Comparison of ENCODE assay signal across 14 cellular contexts in genomic region chr5:9348296-9348996, GRCh38.
DNase-seq lines count a peak whose midpoint lies in the region; ATAC-seq, FAIRE-seq and TF ChIP-seq lines count a peak whose summit lies in the region.
"Had no signal": no experiment of that assay in that cellular context is flagged by ENCODE, and none has a peak within 500 bp of the region (broad histone marks: within the 10 kb centered on the region; RNA-seq: fewer than 3 reads in every experiment).

No MANE protein-coding gene starts in this region.

- H3K4me1 ChIP-seq in right lobe of liver (peaks cover 0 to 7% (median 0%) of the 10 kb centered on the region in 4 donors), HepG2 (ENCODE audit: insufficient read depth, low read length) (no peaks in the 10 kb centered on the region), keratinocyte (ENCODE audit: control insufficient read depth, extremely low read depth, insufficient read depth, low read length) (peaks cover 30% of the 10 kb centered on the region), psoas muscle (no peaks in the 10 kb centered on the region), tibial nerve (peaks cover 0 to 20% (median 8%) of the 10 kb centered on the region in 4 donors)

- CTCF ChIA-PET in HepG2 (lab: Yijun Ruan, JAX; ENCODE audit: low intra/inter-chr PET ratio, low total read pairs), result no interaction called here

- ATAC-seq in right lobe of liver, result peak in 3 of 4 donors; percentile 30 to 80 (median 40)
- ATAC-seq in HepG2, result no peak
- ATAC-seq in psoas muscle, result no peak
- ATAC-seq in GM19463 (IDR thresholded peaks at IDR 0.05; ENCODE audit: unreplicated experiment), result no peak

- H3K27ac ChIP-seq in right lobe of liver (no peak overlapping the region), HepG2 (ENCODE audit: extremely low read length, insufficient read depth, low read length) (no peak overlapping the region), keratinocyte (ENCODE audit: control insufficient read depth, insufficient read depth, low read length) (peak overlapping the region; percentile 47), psoas muscle (no peak overlapping the region), tibial nerve (no peak overlapping the region)
- H3K27ac ChIP-seq: suprapubic skin had no signal

- DNase-seq in right lobe of liver (no peak), HepG2 (ENCODE audit: low spot score) (no peak), astrocyte of the spinal cord (ENCODE audit: low read depth, low spot score) (peak; percentile 70), keratinocyte (ENCODE audit: low read depth, low spot score) (peak; percentile 45), NCI-H1694 treated with DMSO at 0.1 percent for 48 hours (lab: John Stamatoyannopoulos, UW) (no peak), psoas muscle (no peak), tibial nerve (ENCODE audit: low spot score in 2 of 2) (no peak)
- DNase-seq: ACHN; activated CD4-positive, alpha-beta T cell treated with anti-CD3 and anti-CD28 coated beads, Interleukin-2, amount 50 U/mL, for 48 hours; head of caudate nucleus; NCI-H1930 had no signal

- no peaks in the 10 kb centered on the region for H4K20me1 ChIP-seq in HepG2 (ENCODE audit: insufficient read depth, low read length)
- no peaks in the 10 kb centered on the region for H4K20me1 ChIP-seq in keratinocyte (ENCODE audit: control insufficient read depth, extremely low read depth, insufficient read depth, low read length)

- no TSS peak for BruUV-seq in HepG2 (replicated peaks; lab: Mats Ljungman, UMichigan)

- H3K4me3 ChIP-seq in right lobe of liver (no peak overlapping the region), HepG2 (replicated peaks in 1 of 3; ENCODE audit: insufficient read depth in 1 of 3, low read depth in 2 of 3, low read length in 3 of 3) (no peak overlapping the region), astrocyte of the spinal cord (ENCODE audit: low read depth, low read length) (no peak overlapping the region), keratinocyte (ENCODE audit: control insufficient read depth in 2 of 3, extremely low read depth in 1 of 3, insufficient read depth in 2 of 3, low read depth in 1 of 3, low read length in 3 of 3) (peak overlapping the region in 2 of 3 experiments; percentile 2 to 10), psoas muscle (no peak overlapping the region), tibial nerve (no peak overlapping the region)
- H3K4me3 ChIP-seq: coronary artery, suprapubic skin had no signal

- no peak for TF ChIP-seq CTCF in right lobe of liver (IDR thresholded peaks at IDR 0.05)
- TF ChIP-seq CTCF in HepG2 (CRISPR knock-in tag; IDR thresholded peaks at IDR 0.05), result no peak
- no peak for TF ChIP-seq CTCF in astrocyte of the spinal cord (IDR thresholded peaks at IDR 0.05; ENCODE audit: low read depth, low read length)
- no peak for TF ChIP-seq CTCF in keratinocyte (optimal IDR thresholded peaks at IDR 0.05 in 1 of 3, IDR thresholded peaks at IDR 0.05 in 1 of 3, conservative IDR thresholded peaks at IDR 0.05 in 1 of 3; ENCODE audit: extremely low read depth in 1 of 3, insufficient read depth in 2 of 3, low read length in 3 of 3)
- TF ChIP-seq CTCF in psoas muscle (IDR thresholded peaks at IDR 0.05), result no peak
- no peak for TF ChIP-seq CTCF in tibial nerve (IDR thresholded peaks at IDR 0.05)

- H3K9ac ChIP-seq in HepG2 (ENCODE audit: insufficient read depth, low read depth, low read length) (no peak overlapping the region), keratinocyte (ENCODE audit: control insufficient read depth, extremely low read depth, insufficient read depth, low read length) (no peak overlapping the region)

- H3K79me2 ChIP-seq in HepG2 (ENCODE audit: insufficient read depth, low read length) (no peaks in the 10 kb centered on the region), keratinocyte (ENCODE audit: control insufficient read depth, insufficient read depth, low read length) (no peaks in the 10 kb centered on the region)

- H2AFZ ChIP-seq in HepG2 (ENCODE audit: low read length) (no peak overlapping the region), keratinocyte (ENCODE audit: control insufficient read depth, low read length) (peak overlapping the region; percentile 43)

- FAIRE-seq in HepG2 (lab: Jason Lieb, UNC) (no peak), keratinocyte (lab: Jason Lieb, UNC) (peak; percentile 77)

- no peak for TF ChIP-seq RAD21 in HepG2 (CRISPR knock-in tag; IDR thresholded peaks at IDR 0.05)

- in situ Hi-C loops in HepG2 (cut with HindIII; ENCODE audit: extremely low pct_ligation_motif_present, low pct_unique_long_range_greater_than_20kb), result no loop called here
- in situ Hi-C loops in astrocyte of the spinal cord (cut with HindIII; ENCODE audit: low sequenced_read_pairs), result no loop called here

- intact Hi-C loops in right lobe of liver (cut with DNase I) (no loop called here), HepG2 (cut with micrococcal nuclease; ENCODE audit: unreplicated experiment) (no loop called here), psoas muscle (cut with DNase I) (no loop called here)

- H3K27me3 ChIP-seq in right lobe of liver, result no peaks in the 10 kb centered on the region
- no peaks in the 10 kb centered on the region for H3K27me3 ChIP-seq in HepG2 (ENCODE audit: control insufficient read depth in 1 of 2, insufficient read depth in 2 of 2, low read length in 2 of 2)
- H3K27me3 ChIP-seq in keratinocyte (ENCODE audit: control insufficient read depth, extremely low read depth, insufficient read depth, low read length), result no peaks in the 10 kb centered on the region
- no peaks in the 10 kb centered on the region for H3K27me3 ChIP-seq in psoas muscle (ENCODE audit: insufficient read depth in 3 of 3, low read length in 2 of 3)
- H3K27me3 ChIP-seq in tibial nerve, result no peaks in the 10 kb centered on the region
- H3K27me3 ChIP-seq: suprapubic skin had no signal

- POLR2A ChIA-PET in HepG2 (lab: Yijun Ruan, JAX), result no interaction called here

- no peak overlapping the region for H3K4me2 ChIP-seq in HepG2 (ENCODE audit: low read depth, low read length)
- H3K4me2 ChIP-seq in keratinocyte (ENCODE audit: control insufficient read depth, extremely low read depth, insufficient read depth, low read depth, low read length), result peak overlapping the region; percentile 75

- TF ChIP-seq POLR2A in right lobe of liver (IDR thresholded peaks at IDR 0.05), result no peak
- no peak for TF ChIP-seq POLR2A in HepG2 (IDR thresholded peaks at IDR 0.05; ENCODE audit: insufficient read depth in 1 of 2, low read depth in 2 of 2, low read length in 2 of 2)
- no peak for TF ChIP-seq POLR2A in tibial nerve (IDR thresholded peaks at IDR 0.05)

- H3K9me3 ChIP-seq in right lobe of liver (no peaks in the 10 kb centered on the region), HepG2 (ENCODE audit: low read length) (no peaks in the 10 kb centered on the region), keratinocyte (ENCODE audit: control insufficient read depth, low read depth, low read length) (no peaks in the 10 kb centered on the region), psoas muscle (no peaks in the 10 kb centered on the region), tibial nerve (no peaks in the 10 kb centered on the region)
- H3K9me3 ChIP-seq: suprapubic skin had no signal

- TF ChIP-seq EP300 in HepG2 (IDR thresholded peaks at IDR 0.05; ENCODE audit: low read depth in 2 of 2, low read length in 2 of 2) (no peak), HepG2 (CRISPR knock-in tag; IDR thresholded peaks at IDR 0.05; ENCODE audit: borderline replicate concordance) (no peak), tibial nerve (IDR thresholded peaks at IDR 0.05) (no peak)

- H3K9me1 ChIP-seq in keratinocyte (ENCODE audit: control insufficient read depth, extremely low read depth, insufficient read depth, low read length), result no peaks in the 10 kb centered on the region

- dilution Hi-C loops in keratinocyte (cut with MboI; ENCODE audit: extremely low pct_ligation_motif_present, low sequenced_read_pairs), result no loop called here

- 24% methylated on average over 5 of the region's 5 CpGs for WGBS in right lobe of liver (ENCODE audit: insufficient coverage, low coverage, low lambda C conversion rate, missing lambda C conversion rate)
- WGBS in HepG2 (ENCODE audit: low lambda C conversion rate), result 2% methylated on average over 5 of the region's 5 CpGs
- 51 to 55% (median 55%) methylated on average over 5 of the region's 5 CpGs for whole genome bisulfite sequencing in psoas muscle, 3 donors
- WGBS in tibial nerve, 2 donors, result 30 to 35% methylated on average over 5 of the region's 5 CpGs

- peaks cover 0 to 4% (median 0%) of the 10 kb centered on the region in 4 donors for H3K36me3 ChIP-seq in right lobe of liver
- H3K36me3 ChIP-seq in HepG2 (replicated peaks in 1 of 2; ENCODE audit: control insufficient read depth in 1 of 2, insufficient read depth in 2 of 2, low read length in 2 of 2), result no peaks in the 10 kb centered on the region
- H3K36me3 ChIP-seq in keratinocyte (ENCODE audit: control insufficient read depth in 2 of 2, extremely low read depth in 1 of 2, insufficient read depth in 2 of 2, low read length in 2 of 2), result no peaks in the 10 kb centered on the region
- no peaks in the 10 kb centered on the region for H3K36me3 ChIP-seq in psoas muscle (ENCODE audit: insufficient read depth in 1 of 2, low read depth in 1 of 2)
- peaks cover 0 to 7% (median 0%) of the 10 kb centered on the region in 3 donors for H3K36me3 ChIP-seq in tibial nerve
- H3K36me3 ChIP-seq: suprapubic skin had no signal

TF ChIP-seq in HepG2, 621 proteins besides CTCF, POLR2A, EP300 and RAD21 (continues in another document):
- no peak for TF ChIP-seq DDIT3 (CRISPR knock-in tag; IDR thresholded peaks at IDR 0.05)
- no peak for TF ChIP-seq ZBTB14 (CRISPR knock-in tag; IDR thresholded peaks at IDR 0.05)
- TF ChIP-seq ZNF615 (CRISPR knock-in tag; IDR thresholded peaks at IDR 0.05; ENCODE audit: borderline replicate concordance), result no peak
- TF ChIP-seq SOX6 (IDR thresholded peaks at IDR 0.05), result no peak
- TF ChIP-seq SOX6 (CRISPR knock-in tag; IDR thresholded peaks at IDR 0.05), result no peak

Comparison
In these comparisons a context has a peak if more than half of its experiments do, and no peak if none do; other contexts are left out.
1. ATAC-seq: peak in right lobe of liver (3 of 4); none in HepG2 (single experiment), psoas muscle (0 of 4) and GM19463 (single experiment).
2. DNase-seq: peak in astrocyte of the spinal cord (single experiment) and keratinocyte (single experiment); none in right lobe of liver (0 of 3), HepG2 (single experiment), NCI-H1694 treated with DMSO at 0.1 percent for 48 hours (single experiment), psoas muscle (0 of 2) and tibial nerve (0 of 2).
3. H3K4me3 ChIP-seq: peak in keratinocyte (2 of 3); none in right lobe of liver (0 of 3), HepG2 (0 of 3), astrocyte of the spinal cord (single experiment), psoas muscle (single experiment) and tibial nerve (0 of 4).